10 cellular contexts compared by ENCODE assay signal in genomic region chr18:32760391-32760790, GRCh38. TPM values are rescaled to one million over a fixed set of nuclear protein-coding genes. Genes with fewer than 3 reads are reported as not detected.
A peak's percentile ranks its signal among the peaks of the same experiment; 100 is the strongest.
DNase-seq lines count a peak whose midpoint lies in the region; ATAC-seq and TF ChIP-seq lines count a peak whose summit lies in the region.
"Had no signal": no experiment of that assay in that cellular context is flagged by ENCODE, and none has a peak within 500 bp of the region (broad histone marks: within the 10 kb centered on the region; RNA-seq: fewer than 3 reads in every experiment).

No MANE protein-coding gene starts in this region.

- H3K27me3 ChIP-seq in gastroesophageal sphincter: peaks cover 4% of the 10 kb centered on the region

- no peaks in the 10 kb centered on the region for H3K4me1 ChIP-seq in gastroesophageal sphincter

- no peak for TF ChIP-seq EP300 in gastroesophageal sphincter (IDR thresholded peaks at IDR 0.05)

- 50% methylated on average over 1 of the region's 6 CpGs; no CpG with 5 or more reads in 1 of the 2 donors for WGBS in gastroesophageal sphincter (ENCODE audit: low coverage in 1 of 2), 2 donors

- POLR2A ChIA-PET in activated B cell treated with CpG ODN at 0.5 μM for 24 hours (lab: Charles Lee): interaction anchor here (0.8 to 3.8 kb wide), 5 partner anchors 11 to 56 kb away, joined by 3 to 75 read pairs (median 4); partner anchors contain the start of gene KLHL14

- intact Hi-C loops in activated B cell treated with CpG ODN at 0.5 μM for 24 hours (cut with micrococcal nuclease): loop anchor here (1.0 to 2.0 kb wide), 7 partner anchors 9 to 158 kb away; no protein-coding TSS in a partner anchor

- no peaks in the 10 kb centered on the region for H3K27me3 Mint-ChIP-seq in activated B cell treated with CpG ODN at 0.5 μM for 24 hours

- H3K36me3 Mint-ChIP-seq in activated B cell treated with CpG ODN at 0.5 μM for 24 hours (ENCODE audit: low read depth): peaks cover 40% of the 10 kb centered on the region
- H3K36me3 Mint-ChIP-seq: activated naive CD4-positive, alpha-beta T cell treated with anti-CD3 and anti-CD28 coated beads, Interleukin-2, amount 50 U/mL, for 72 hours had no signal

- ATAC-seq in GM18499 (IDR thresholded peaks at IDR 0.05; ENCODE audit: insufficient read depth, unreplicated experiment): peak; percentile 91
- ATAC-seq in GM21447 (IDR thresholded peaks at IDR 0.05; ENCODE audit: unreplicated experiment): peak; percentile 95
- ATAC-seq in HG03139 (IDR thresholded peaks at IDR 0.05; ENCODE audit: unreplicated experiment): peak; percentile 99
- peak; percentile 97 for ATAC-seq in activated B cell treated with CpG ODN at 0.5 μM for 24 hours (ENCODE audit: low read depth)
- no peak for ATAC-seq in gastroesophageal sphincter
- ATAC-seq: activated naive CD4-positive, alpha-beta T cell treated with anti-CD3 and anti-CD28 coated beads, Interleukin-2, amount 50 U/mL, for 72 hours had no signal

- no peaks in the 10 kb centered on the region for H3K9me3 Mint-ChIP-seq in activated B cell treated with CpG ODN at 0.5 μM for 24 hours
- H3K9me3 Mint-ChIP-seq: activated naive CD4-positive, alpha-beta T cell treated with anti-CD3 and anti-CD28 coated beads, Interleukin-2, amount 50 U/mL, for 72 hours; neural crest cell had no signal

- H3K27ac Mint-ChIP-seq in activated B cell treated with CpG ODN at 0.5 μM for 24 hours: peak overlapping the region; percentile 83
- H3K27ac Mint-ChIP-seq: activated naive CD4-positive, alpha-beta T cell treated with anti-CD3 and anti-CD28 coated beads, Interleukin-2, amount 50 U/mL, for 72 hours had no signal

- CTCF ChIA-PET in activated B cell treated with CpG ODN at 0.5 μM for 24 hours (lab: Charles Lee): interaction anchor here (1.5 to 3.0 kb wide), 5 partner anchors 9 to 157 kb away, joined by 4 to 13 read pairs (median 9); no protein-coding TSS in a partner anchor

- H3K27ac ChIP-seq in gastroesophageal sphincter: no peak overlapping the region

- peaks cover 93% of the 10 kb centered on the region for H3K4me1 Mint-ChIP-seq in activated B cell treated with CpG ODN at 0.5 μM for 24 hours
- H3K4me1 Mint-ChIP-seq: neural crest cell had no signal

- TF ChIP-seq POLR2A in gastroesophageal sphincter (IDR thresholded peaks at IDR 0.05): no peak

- no peaks in the 10 kb centered on the region for H3K36me3 ChIP-seq in gastroesophageal sphincter

- DNase-seq in activated B cell treated with CpG ODN at 0.5 μM for 24 hours: peak; percentile 57
- no peak for DNase-seq in stimulated activated CD4-positive, alpha-beta T cell treated with anti-CD3 and anti-CD28 coated beads, Interleukin-4, amount 100 ng/mL, for 24 hours
- no peak for DNase-seq in SHP77 (lab: John Stamatoyannopoulos, UW)
- DNase-seq in activated CD4-positive, CD25-positive, alpha-beta regulatory T cell treated with anti-CD3 and anti-CD28 coated beads, Interleukin-2, amount 50 U/mL, for 72 hours: no peak

- peak overlapping the region; percentile 60 for H3K4me3 Mint-ChIP-seq in activated B cell treated with CpG ODN at 0.5 μM for 24 hours
- H3K4me3 Mint-ChIP-seq: neural crest cell had no signal

- no peak overlapping the region for H3K4me3 ChIP-seq in gastroesophageal sphincter

- TF ChIP-seq CTCF in activated B cell treated with CpG ODN at 0.5 μM for 24 hours (IDR thresholded peaks at IDR 0.05): no peak
- TF ChIP-seq CTCF in gastroesophageal sphincter (IDR thresholded peaks at IDR 0.05): no peak

- no peaks in the 10 kb centered on the region for H3K9me3 ChIP-seq in gastroesophageal sphincter

RNA-seq across cellular contexts. Expression of gene KLHL14, which starts 12.4 kb away (rescaled TPM):
- total RNA-seq in activated B cell treated with CpG ODN at 0.5 μM for 24 hours (41.7 and 46.5 TPM in 2 replicates), gastroesophageal sphincter (1 to 10 TPM in 1 of 4 donors, under 1 TPM in 3; 0.27 to 1.2 (median 0.33) TPM)
- total RNA-seq: activated naive CD4-positive, alpha-beta T cell treated with anti-CD3 and anti-CD28 coated beads, Interleukin-2, amount 50 U/mL, for 72 hours had no signal

Comparison
In these comparisons a context has a peak if more than half of its experiments do, and no peak if none do; other contexts are left out.
1. RNA of gene KLHL14, which starts 12.4 kb away (total RNA-seq): 41.7 to 46.5 TPM in activated B cell treated with CpG ODN at 0.5 μM for 24 hours; 0.27 to 1.2 TPM in gastroesophageal sphincter; every median in the first group is over 10 times any median in the second.